In the genomic region with DNA sequence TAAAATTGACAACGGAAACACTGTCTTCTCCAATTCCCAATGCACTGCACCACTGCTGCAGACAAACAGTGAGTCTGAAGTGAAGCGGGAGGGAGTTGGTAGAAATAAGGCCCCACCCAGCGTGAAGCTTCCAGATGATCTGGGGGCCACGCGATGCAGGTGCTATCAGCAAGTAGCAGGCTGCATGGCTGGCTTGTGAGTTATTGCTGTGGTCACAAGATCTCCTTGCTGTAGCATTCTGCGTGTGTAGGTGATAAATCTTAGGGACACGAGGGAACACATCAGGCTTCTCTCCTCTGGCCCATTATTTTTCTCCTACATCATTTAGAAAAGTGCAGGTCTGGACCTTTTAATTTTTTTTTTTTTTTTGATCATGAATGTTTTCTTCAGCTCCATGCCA, we compare ENCODE assay signal across 1 cellular context.
TF ChIP-seq lines count a peak whose summit lies in the region.

No MANE protein-coding gene starts in this region.

TF ChIP-seq in K562, 482 proteins besides CTCF, POLR2A, EP300 and RAD21 (continued from another document and continues in another):
- TF ChIP-seq, protein P1, sequence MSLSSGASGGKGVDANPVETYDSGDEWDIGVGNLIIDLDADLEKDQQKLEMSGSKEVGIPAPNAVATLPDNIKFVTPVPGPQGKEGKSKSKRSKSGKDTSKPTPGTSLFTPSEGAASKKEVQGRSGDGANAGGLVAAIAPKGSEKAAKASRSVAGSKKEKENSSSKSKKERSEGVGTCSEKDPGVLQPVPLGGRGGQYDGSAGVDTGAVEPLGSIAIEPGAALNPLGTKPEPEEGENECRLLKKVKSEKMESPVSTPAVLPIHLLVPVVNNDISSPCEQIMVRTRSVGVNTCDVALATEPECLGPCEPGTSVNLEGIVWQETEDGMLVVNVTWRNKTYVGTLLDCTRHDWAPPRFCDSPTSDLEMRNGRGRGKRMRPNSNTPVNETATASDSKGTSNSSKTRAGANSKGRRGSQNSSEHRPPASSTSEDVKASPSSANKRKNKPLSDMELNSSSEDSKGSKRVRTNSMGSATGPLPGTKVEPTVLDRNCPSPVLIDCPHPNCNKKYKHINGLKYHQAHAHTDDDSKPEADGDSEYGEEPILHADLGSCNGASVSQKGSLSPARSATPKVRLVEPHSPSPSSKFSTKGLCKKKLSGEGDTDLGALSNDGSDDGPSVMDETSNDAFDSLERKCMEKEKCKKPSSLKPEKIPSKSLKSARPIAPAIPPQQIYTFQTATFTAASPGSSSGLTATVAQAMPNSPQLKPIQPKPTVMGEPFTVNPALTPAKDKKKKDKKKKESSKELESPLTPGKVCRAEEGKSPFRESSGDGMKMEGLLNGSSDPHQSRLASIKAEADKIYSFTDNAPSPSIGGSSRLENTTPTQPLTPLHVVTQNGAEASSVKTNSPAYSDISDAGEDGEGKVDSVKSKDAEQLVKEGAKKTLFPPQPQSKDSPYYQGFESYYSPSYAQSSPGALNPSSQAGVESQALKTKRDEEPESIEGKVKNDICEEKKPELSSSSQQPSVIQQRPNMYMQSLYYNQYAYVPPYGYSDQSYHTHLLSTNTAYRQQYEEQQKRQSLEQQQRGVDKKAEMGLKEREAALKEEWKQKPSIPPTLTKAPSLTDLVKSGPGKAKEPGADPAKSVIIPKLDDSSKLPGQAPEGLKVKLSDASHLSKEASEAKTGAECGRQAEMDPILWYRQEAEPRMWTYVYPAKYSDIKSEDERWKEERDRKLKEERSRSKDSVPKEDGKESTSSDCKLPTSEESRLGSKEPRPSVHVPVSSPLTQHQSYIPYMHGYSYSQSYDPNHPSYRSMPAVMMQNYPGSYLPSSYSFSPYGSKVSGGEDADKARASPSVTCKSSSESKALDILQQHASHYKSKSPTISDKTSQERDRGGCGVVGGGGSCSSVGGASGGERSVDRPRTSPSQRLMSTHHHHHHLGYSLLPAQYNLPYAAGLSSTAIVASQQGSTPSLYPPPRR (CRISPR knock-in tag; IDR thresholded peaks at IDR 0.05; ENCODE audit: borderline replicate concordance) = peak; percentile 39; the same call in 1 of the 2 replicates
- TF ChIP-seq, protein P2, sequence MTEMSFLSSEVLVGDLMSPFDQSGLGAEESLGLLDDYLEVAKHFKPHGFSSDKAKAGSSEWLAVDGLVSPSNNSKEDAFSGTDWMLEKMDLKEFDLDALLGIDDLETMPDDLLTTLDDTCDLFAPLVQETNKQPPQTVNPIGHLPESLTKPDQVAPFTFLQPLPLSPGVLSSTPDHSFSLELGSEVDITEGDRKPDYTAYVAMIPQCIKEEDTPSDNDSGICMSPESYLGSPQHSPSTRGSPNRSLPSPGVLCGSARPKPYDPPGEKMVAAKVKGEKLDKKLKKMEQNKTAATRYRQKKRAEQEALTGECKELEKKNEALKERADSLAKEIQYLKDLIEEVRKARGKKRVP (CRISPR knock-in tag; IDR thresholded peaks at IDR 0.05) = no peak
- TF ChIP-seq KAT8 (IDR thresholded peaks at IDR 0.05; ENCODE audit: low read depth) = no peak
- peak; percentile 92 for TF ChIP-seq TOE1 (IDR thresholded peaks at IDR 0.05; ENCODE audit: borderline replicate concordance)
- no peak for TF ChIP-seq TOE1 (CRISPR knock-in tag; IDR thresholded peaks at IDR 0.05; ENCODE audit: borderline replicate concordance, low read depth)
- TF ChIP-seq MAFK (IDR thresholded peaks at IDR 0.05; ENCODE audit: low read length) = peak; percentile 33; the same call in 1 of the 2 replicates
- no peak for TF ChIP-seq GABPB2 (CRISPR knock-in tag; conservative IDR thresholded peaks at IDR 0.05)
- TF ChIP-seq ZNF134 (CRISPR knock-in tag; conservative IDR thresholded peaks at IDR 0.05) = no peak
- no peak for TF ChIP-seq NFYB (IDR thresholded peaks at IDR 0.05; ENCODE audit: extremely low read depth, insufficient read length)
- peak; percentile 95 for TF ChIP-seq RNF2 (IDR thresholded peaks at IDR 0.05)
- no peak for TF ChIP-seq NFXL1 (CRISPR knock-in tag; IDR thresholded peaks at IDR 0.05)
- TF ChIP-seq, protein P3, sequence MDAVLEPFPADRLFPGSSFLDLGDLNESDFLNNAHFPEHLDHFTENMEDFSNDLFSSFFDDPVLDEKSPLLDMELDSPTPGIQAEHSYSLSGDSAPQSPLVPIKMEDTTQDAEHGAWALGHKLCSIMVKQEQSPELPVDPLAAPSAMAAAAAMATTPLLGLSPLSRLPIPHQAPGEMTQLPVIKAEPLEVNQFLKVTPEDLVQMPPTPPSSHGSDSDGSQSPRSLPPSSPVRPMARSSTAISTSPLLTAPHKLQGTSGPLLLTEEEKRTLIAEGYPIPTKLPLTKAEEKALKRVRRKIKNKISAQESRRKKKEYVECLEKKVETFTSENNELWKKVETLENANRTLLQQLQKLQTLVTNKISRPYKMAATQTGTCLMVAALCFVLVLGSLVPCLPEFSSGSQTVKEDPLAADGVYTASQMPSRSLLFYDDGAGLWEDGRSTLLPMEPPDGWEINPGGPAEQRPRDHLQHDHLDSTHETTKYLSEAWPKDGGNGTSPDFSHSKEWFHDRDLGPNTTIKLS (IDR thresholded peaks at IDR 0.05; ENCODE audit: borderline replicate concordance, low read depth) = 0 out of 2 replicates have a peak, but pooled peaks have one; percentile 59
- peak; percentile 97 for TF ChIP-seq STAT5A (IDR thresholded peaks at IDR 0.05; ENCODE audit: borderline replicate concordance, low read length)
- TF ChIP-seq CBFA2T3 (IDR thresholded peaks at IDR 0.05) = peak; percentile 99
- TF ChIP-seq GATAD2A (IDR thresholded peaks at IDR 0.05) = peak; percentile 82
- peak; percentile 90 for TF ChIP-seq MTA1 (IDR thresholded peaks at IDR 0.05; ENCODE audit: borderline replicate concordance)
- TF ChIP-seq CBX3 (IDR thresholded peaks at IDR 0.05; ENCODE audit: borderline replicate concordance in 1 of 2, low read length in 2 of 2) = peak in 1 of 2 experiments; percentile 92; a peak in 1 of 3 replicates
- peak; percentile 92 for TF ChIP-seq NEUROD1 (IDR thresholded peaks at IDR 0.05; ENCODE audit: borderline replicate concordance, low read depth, low read length, partially characterized antibody)
- peak; percentile 81 for TF ChIP-seq ZNF766 (CRISPR knock-in tag; conservative IDR thresholded peaks at IDR 0.05)
- TF ChIP-seq, protein P4, sequence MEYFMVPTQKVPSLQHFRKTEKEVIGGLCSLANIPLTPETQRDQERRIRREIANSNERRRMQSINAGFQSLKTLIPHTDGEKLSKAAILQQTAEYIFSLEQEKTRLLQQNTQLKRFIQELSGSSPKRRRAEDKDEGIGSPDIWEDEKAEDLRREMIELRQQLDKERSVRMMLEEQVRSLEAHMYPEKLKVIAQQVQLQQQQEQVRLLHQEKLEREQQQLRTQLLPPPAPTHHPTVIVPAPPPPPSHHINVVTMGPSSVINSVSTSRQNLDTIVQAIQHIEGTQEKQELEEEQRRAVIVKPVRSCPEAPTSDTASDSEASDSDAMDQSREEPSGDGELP (CRISPR knock-in tag; IDR thresholded peaks at IDR 0.05; ENCODE audit: borderline replicate concordance) = peak; percentile 97
- no peak for TF ChIP-seq MAFF (IDR thresholded peaks at IDR 0.05; ENCODE audit: low read length)
- TF ChIP-seq, protein P5, sequence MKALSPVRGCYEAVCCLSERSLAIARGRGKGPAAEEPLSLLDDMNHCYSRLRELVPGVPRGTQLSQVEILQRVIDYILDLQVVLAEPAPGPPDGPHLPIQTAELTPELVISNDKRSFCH (CRISPR knock-in tag; IDR thresholded peaks at IDR 0.05) = no peak
- TF ChIP-seq, protein P5 (tag; IDR thresholded peaks at IDR 0.05) = 0 out of 2 replicates have a peak, but pooled peaks have one; percentile 36
- TF ChIP-seq NCOA2 (IDR thresholded peaks at IDR 0.05; ENCODE audit: partially characterized antibody in 2 of 2) = peak; percentile 78 to 85
- TF ChIP-seq TEAD1 (CRISPR knock-in tag; IDR thresholded peaks at IDR 0.05) = peak; percentile 71 to 78; a peak in 2 of 4 replicates
- TF ChIP-seq KLF1 (tag; IDR thresholded peaks at IDR 0.05) = peak; percentile 88
- no peak for TF ChIP-seq SIX5 (IDR thresholded peaks at IDR 0.05; ENCODE audit: borderline replicate concordance in 1 of 2, insufficient read depth in 1 of 2, low read depth in 1 of 2, low read length in 2 of 2)
- TF ChIP-seq LEF1 (IDR thresholded peaks at IDR 0.05) = peak; percentile 97
- 0 out of 2 replicates have a peak, but pooled peaks have one; percentile 11 for TF ChIP-seq BMI1 (IDR thresholded peaks at IDR 0.05; ENCODE audit: low read length)
- TF ChIP-seq NR2C1 (IDR thresholded peaks at IDR 0.05) = no peak
- TF ChIP-seq NR2C1 (tag; IDR thresholded peaks at IDR 0.05) = peak; percentile 22; the same call in 1 of the 2 replicates
- peak; percentile 95 for TF ChIP-seq CXXC5 (CRISPR knock-in tag; IDR thresholded peaks at IDR 0.05)
- TF ChIP-seq SRSF7 (optimal IDR thresholded peaks at IDR 0.05; ENCODE audit: low read depth, low read length) = no peak
- peak in 1 of 2 experiments; percentile 83; a peak in 2 of 4 replicates for TF ChIP-seq NONO (IDR thresholded peaks at IDR 0.05; ENCODE audit: low read depth in 2 of 2, low read length in 1 of 2)
- TF ChIP-seq, protein P6, sequence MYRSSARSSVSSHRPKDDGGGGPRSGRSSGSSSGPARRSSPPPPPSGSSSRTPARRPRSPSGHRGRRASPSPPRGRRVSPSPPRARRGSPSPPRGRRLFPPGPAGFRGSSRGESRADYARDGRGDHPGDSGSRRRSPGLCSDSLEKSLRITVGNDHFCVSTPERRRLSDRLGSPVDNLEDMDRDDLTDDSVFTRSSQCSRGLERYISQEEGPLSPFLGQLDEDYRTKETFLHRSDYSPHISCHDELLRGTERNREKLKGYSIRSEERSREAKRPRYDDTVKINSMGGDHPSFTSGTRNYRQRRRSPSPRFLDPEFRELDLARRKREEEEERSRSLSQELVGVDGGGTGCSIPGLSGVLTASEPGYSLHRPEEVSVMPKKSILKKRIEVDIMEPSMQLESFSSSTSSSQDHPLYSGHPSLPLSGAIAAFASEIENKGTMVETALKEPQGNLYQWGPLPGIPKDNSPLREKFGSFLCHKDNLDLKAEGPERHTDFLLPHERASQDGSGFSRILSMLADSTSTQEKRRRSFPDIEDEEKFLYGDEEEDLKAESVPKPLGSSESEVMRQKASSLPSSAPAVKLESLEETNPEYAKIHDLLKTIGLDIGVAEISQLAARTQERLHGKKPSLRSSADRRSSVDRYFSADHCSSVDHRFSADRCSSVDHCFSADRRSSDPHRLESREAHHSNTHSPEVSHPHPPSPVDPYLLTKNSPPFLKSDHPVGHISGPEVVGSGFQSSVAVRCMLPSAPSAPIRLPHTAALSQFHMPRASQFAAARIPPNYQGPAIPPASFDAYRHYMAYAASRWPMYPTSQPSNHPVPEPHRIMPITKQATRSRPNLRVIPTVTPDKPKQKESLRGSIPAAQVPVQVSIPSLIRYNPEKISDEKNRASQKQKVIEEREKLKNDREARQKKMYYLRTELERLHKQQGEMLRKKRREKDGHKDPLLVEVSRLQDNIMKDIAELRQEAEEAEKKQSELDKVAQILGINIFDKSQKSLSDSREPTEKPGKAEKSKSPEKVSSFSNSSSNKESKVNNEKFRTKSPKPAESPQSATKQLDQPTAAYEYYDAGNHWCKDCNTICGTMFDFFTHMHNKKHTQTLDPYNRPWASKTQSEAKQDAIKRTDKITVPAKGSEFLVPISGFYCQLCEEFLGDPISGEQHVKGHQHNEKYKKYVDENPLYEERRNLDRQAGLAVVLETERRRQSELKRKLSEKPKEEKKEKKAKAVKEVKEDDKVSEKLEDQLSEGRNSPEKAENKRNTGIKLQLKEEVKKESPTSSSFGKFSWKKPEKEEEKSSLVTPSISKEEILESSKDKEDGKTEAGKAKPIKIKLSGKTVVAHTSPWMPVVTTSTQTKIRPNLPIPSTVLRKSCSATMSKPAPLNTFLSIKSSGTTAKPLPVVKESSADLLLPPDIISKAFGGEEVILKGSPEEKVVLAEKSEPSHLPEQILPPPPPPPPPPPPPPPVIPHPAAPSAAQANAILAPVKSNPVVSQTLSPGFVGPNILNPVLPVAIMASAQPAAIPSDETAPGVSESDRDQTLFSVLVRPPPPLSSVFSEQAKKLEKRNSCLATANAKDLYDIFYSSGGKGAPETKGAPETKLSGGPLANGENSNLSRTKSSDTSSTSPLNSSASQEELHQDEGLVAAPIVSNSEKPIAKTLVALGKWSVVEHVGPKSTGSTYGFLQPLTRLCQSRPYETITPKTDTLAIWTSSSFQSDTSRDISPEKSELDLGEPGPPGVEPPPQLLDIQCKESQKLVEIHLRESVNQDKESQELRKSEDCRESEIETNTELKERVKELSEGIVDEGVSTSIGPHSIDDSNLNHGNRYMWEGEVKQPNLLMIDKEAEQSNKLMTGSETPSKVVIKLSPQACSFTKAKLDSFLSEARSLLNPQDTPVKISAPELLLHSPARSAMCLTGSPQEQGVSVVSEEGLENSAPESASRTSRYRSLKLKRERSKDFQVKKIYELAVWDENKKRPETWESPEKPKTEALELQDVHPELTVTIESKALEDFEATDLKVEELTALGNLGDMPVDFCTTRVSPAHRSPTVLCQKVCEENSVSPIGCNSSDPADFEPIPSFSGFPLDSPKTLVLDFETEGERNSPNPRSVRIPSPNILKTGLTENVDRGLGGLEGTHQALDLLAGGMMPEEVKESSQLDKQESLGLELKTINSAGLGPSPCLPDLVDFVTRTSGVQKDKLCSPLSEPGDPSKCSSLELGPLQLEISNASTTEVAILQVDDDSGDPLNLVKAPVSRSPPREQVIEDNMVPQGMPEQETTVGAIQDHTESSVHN (IDR thresholded peaks at IDR 0.05; ENCODE audit: borderline replicate concordance in 1 of 2, low read depth in 1 of 2) = peak in 1 of 2 experiments; percentile 76; a peak in 2 of 4 replicates
- TF ChIP-seq, protein P7, sequence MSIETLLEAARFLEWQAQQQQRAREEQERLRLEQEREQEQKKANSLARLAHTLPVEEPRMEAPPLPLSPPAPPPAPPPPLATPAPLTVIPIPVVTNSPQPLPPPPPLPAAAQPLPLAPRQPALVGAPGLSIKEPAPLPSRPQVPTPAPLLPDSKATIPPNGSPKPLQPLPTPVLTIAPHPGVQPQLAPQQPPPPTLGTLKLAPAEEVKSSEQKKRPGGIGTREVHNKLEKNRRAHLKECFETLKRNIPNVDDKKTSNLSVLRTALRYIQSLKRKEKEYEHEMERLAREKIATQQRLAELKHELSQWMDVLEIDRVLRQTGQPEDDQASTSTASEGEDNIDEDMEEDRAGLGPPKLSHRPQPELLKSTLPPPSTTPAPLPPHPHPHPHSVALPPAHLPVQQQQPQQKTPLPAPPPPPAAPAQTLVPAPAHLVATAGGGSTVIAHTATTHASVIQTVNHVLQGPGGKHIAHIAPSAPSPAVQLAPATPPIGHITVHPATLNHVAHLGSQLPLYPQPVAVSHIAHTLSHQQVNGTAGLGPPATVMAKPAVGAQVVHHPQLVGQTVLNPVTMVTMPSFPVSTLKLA (conservative IDR thresholded peaks at IDR 0.05) = peak; percentile 87 to 93
- TF ChIP-seq ATF7 (IDR thresholded peaks at IDR 0.05) = peak; percentile 83
- peak; percentile 98 for TF ChIP-seq CBFA2T2 (conservative IDR thresholded peaks at IDR 0.05)
- peak; percentile 99 for TF ChIP-seq TCF3 (CRISPR knock-in tag; IDR thresholded peaks at IDR 0.05)
- TF ChIP-seq MTF1 (CRISPR knock-in tag; IDR thresholded peaks at IDR 0.05; ENCODE audit: borderline replicate concordance) = no peak
- TF ChIP-seq TRIM28 (IDR thresholded peaks at IDR 0.05) = peak; percentile 68
- TF ChIP-seq, protein P8, sequence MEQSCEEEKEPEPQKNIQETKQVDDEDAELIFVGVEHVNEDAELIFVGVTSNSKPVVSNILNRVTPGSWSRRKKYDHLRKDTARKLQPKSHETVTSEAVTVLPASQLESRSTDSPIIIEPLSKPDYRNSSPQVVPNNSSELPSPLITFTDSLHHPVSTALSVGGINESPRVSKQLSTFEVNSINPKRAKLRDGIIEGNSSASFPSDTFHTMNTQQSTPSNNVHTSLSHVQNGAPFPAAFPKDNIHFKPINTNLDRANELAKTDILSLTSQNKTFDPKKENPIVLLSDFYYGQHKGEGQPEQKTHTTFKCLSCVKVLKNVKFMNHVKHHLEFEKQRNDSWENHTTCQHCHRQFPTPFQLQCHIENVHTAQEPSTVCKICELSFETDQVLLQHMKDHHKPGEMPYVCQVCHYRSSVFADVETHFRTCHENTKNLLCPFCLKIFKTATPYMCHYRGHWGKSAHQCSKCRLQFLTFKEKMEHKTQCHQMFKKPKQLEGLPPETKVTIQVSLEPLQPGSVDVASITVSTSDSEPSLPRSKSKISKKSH (CRISPR knock-in tag; IDR thresholded peaks at IDR 0.05) = no peak
